Comparison of ENCODE assay signal across 20 cellular contexts in genomic region chr9:135023816-135024405, GRCh38.
DNase-seq lines count a peak whose midpoint lies in the region; ATAC-seq and TF ChIP-seq lines count a peak whose summit lies in the region.
"Had no signal": no experiment of that assay in that cellular context is flagged by ENCODE, and none has a peak within 500 bp of the region (broad histone marks: within the 10 kb centered on the region; RNA-seq: fewer than 3 reads in every experiment).

No MANE protein-coding gene starts in this region.

- no peak overlapping the region for H3K4me2 ChIP-seq in neuronal stem cell (ENCODE audit: insufficient read depth, low read length, poor library complexity, severe bottlenecking)

- H3K4me3 ChIP-seq in right cardiac atrium (ENCODE audit: low read length): no peak overlapping the region
- no peak overlapping the region for H3K4me3 ChIP-seq in neuronal stem cell (ENCODE audit: low read length in 2 of 2)
- H3K4me3 ChIP-seq: Peyer's patch, SK-N-MC had no signal

- H4K8ac ChIP-seq in neuronal stem cell (ENCODE audit: low read depth, low read length): no peak overlapping the region

- no peak overlapping the region for H3K23ac ChIP-seq in neuronal stem cell (ENCODE audit: low read depth, low read length, poor library complexity)

- H3K79me1 ChIP-seq in neuronal stem cell (ENCODE audit: low read depth, low read length): no peaks in the 10 kb centered on the region

- peaks cover 18% of the 10 kb centered on the region for H3K36me3 Mint-ChIP-seq in glutamatergic neuron (ENCODE audit: unreplicated experiment)
- H3K36me3 Mint-ChIP-seq: CD8-positive, alpha-beta T cell; IgD-negative memory B cell had no signal

- no peak overlapping the region for H2AK5ac ChIP-seq in neuronal stem cell (ENCODE audit: low read depth, low read length)

- DNase-seq in Right ventricle myocardium inferior (ENCODE audit: missing footprints): peak; percentile 48
- DNase-seq in right cardiac atrium: no peak
- no peak for DNase-seq in glutamatergic neuron
- no peak for DNase-seq in neuronal stem cell (ENCODE audit: low spot score)
- no peak for DNase-seq in germinal center (ENCODE audit: low spot score)
- DNase-seq: 8988T; AML-193; Calu3; CD8-positive, alpha-beta T cell; DMS153; NCI-H1694; NCI-H2081; NCI-H2171 treated with DMSO at 0.1 percent for 48 hours; NCI-H524 treated with DMSO at 0.1 percent for 48 hours; NCI-H82 had no signal

- H3K27me3 Mint-ChIP-seq in glutamatergic neuron (ENCODE audit: unreplicated experiment): peaks cover 6% of the 10 kb centered on the region

- H3K14ac ChIP-seq in neuronal stem cell (ENCODE audit: low read length): no peak overlapping the region

- no peak overlapping the region for H3K9ac ChIP-seq in neuronal stem cell (ENCODE audit: low read depth, low read length, poor library complexity)

- H3K36me3 ChIP-seq in neuronal stem cell (replicated peaks in 1 of 2; ENCODE audit: control insufficient read depth in 2 of 2, insufficient read depth in 2 of 2, low read length in 2 of 2): no peaks in the 10 kb centered on the region
- H3K36me3 ChIP-seq: Peyer's patch had no signal

- TF ChIP-seq CTCF in glutamatergic neuron (IDR thresholded peaks at IDR 0.05; ENCODE audit: partially characterized antibody, unreplicated experiment): no peak

- no peak for ATAC-seq in Right ventricle myocardium inferior
- ATAC-seq in right cardiac atrium: no peak
- ATAC-seq in GM18519 (IDR thresholded peaks at IDR 0.05; ENCODE audit: low FRiP score, unreplicated experiment): no peak
- no peak for ATAC-seq in GM21576 (IDR thresholded peaks at IDR 0.05; ENCODE audit: unreplicated experiment)
- ATAC-seq: CD8-positive, alpha-beta T cell had no signal

- peak overlapping the region; percentile 15 for H3K4me3 Mint-ChIP-seq in glutamatergic neuron (ENCODE audit: unreplicated experiment)
- H3K4me3 Mint-ChIP-seq: CD8-positive, alpha-beta T cell; IgD-negative memory B cell had no signal

- no peaks in the 10 kb centered on the region for H3K4me1 ChIP-seq in right cardiac atrium (ENCODE audit: control insufficient read depth, insufficient read depth, low read length)
- H3K4me1 ChIP-seq in neuronal stem cell (ENCODE audit: control insufficient read depth in 2 of 2, insufficient read depth in 1 of 2, low read depth in 1 of 2, low read length in 2 of 2): no peaks in the 10 kb centered on the region
- H3K4me1 ChIP-seq: Peyer's patch had no signal

- H3K9me3 ChIP-seq in right cardiac atrium (ENCODE audit: control insufficient read depth, low read length): no peaks in the 10 kb centered on the region
- H3K9me3 ChIP-seq in neuronal stem cell (replicated peaks in 1 of 2; ENCODE audit: control insufficient read depth in 2 of 2, insufficient read depth in 1 of 2, low read depth in 1 of 2, low read length in 2 of 2): no peaks in the 10 kb centered on the region

- H2BK5ac ChIP-seq in neuronal stem cell (ENCODE audit: low read length): no peak overlapping the region

- no peak overlapping the region for H2BK15ac ChIP-seq in neuronal stem cell (ENCODE audit: low read length)

- intact Hi-C loops in Right ventricle myocardium inferior (cut with DNase I) (no loop called here), right cardiac atrium (cut with DNase I) (no loop called here)

- H4K91ac ChIP-seq in neuronal stem cell (ENCODE audit: low read depth, low read length, poor library complexity): no peak overlapping the region

- peaks cover 5% of the 10 kb centered on the region for H3K9me3 Mint-ChIP-seq in glutamatergic neuron (ENCODE audit: unreplicated experiment)
- H3K9me3 Mint-ChIP-seq: CD8-positive, alpha-beta T cell had no signal

- peak overlapping the region; percentile 84 for H3K27ac Mint-ChIP-seq in glutamatergic neuron (ENCODE audit: unreplicated experiment)
- H3K27ac Mint-ChIP-seq: CD8-positive, alpha-beta T cell; IgD-negative memory B cell had no signal

- 70% methylated on average over 15 of the region's 15 CpGs for WGBS in right cardiac atrium
- no CpG with 5 or more reads among the region's 15 CpGs for WGBS in neuronal stem cell (ENCODE audit: extremely low coverage in 2 of 2, insufficient read length in 2 of 2, insufficient replicate concordance in 1 of 2), 2 donors

- peak overlapping the region; percentile 27 for H3K18ac ChIP-seq in neuronal stem cell (ENCODE audit: low read length)

- H3K4ac ChIP-seq in neuronal stem cell (ENCODE audit: low read length): no peak overlapping the region

- H2AFZ ChIP-seq in neuronal stem cell (ENCODE audit: low read length): no peak overlapping the region

- H2BK120ac ChIP-seq in neuronal stem cell (ENCODE audit: low read depth, low read length): no peak overlapping the region

- H3K27me3 ChIP-seq in right cardiac atrium (ENCODE audit: control insufficient read depth, insufficient read depth): no peaks in the 10 kb centered on the region
- H3K27me3 ChIP-seq in neuronal stem cell (ENCODE audit: control insufficient read depth in 3 of 3, insufficient read depth in 3 of 3, low read depth in 1 of 3, low read length in 3 of 3): peaks cover 0 to 18% (median 0%) of the 10 kb centered on the region in 3 experiments
- H3K27me3 ChIP-seq: Peyer's patch had no signal

- no peak overlapping the region for H3K27ac ChIP-seq in right cardiac atrium (ENCODE audit: low read length)
- H3K27ac ChIP-seq in neuronal stem cell (replicated peaks; ENCODE audit: low read length): no peak overlapping the region
- H3K27ac ChIP-seq: Peyer's patch, SK-N-MC had no signal

- peaks cover 7% of the 10 kb centered on the region for H3K4me1 Mint-ChIP-seq in glutamatergic neuron (ENCODE audit: low read depth, unreplicated experiment)

- peak overlapping the region; percentile 75 for H2BK12ac ChIP-seq in neuronal stem cell (ENCODE audit: low read length)
